Comparison of ENCODE assay signal across 26 cellular contexts in genomic region chr3:192489579-192489978, GRCh38.
"Had no signal": no experiment of that assay in that cellular context is flagged by ENCODE, and none has a peak within 500 bp of the region (broad histone marks: within the 10 kb centered on the region; RNA-seq: fewer than 3 reads in every experiment).

No MANE protein-coding gene starts in this region.

- H3K36me3 ChIP-seq: brain microvascular endothelial cell, esophagus muscularis mucosa, gastrocnemius medialis had no signal

- H3K27ac ChIP-seq: brain microvascular endothelial cell, esophagus muscularis mucosa, foreskin keratinocyte, gastrocnemius medialis had no signal

- H3K4me3 ChIP-seq: esophagus muscularis mucosa, gastrocnemius medialis had no signal

- ATAC-seq: activated CD4-positive, alpha-beta T cell treated with anti-CD3 and anti-CD28 coated beads for 36 hours; activated CD8-positive, alpha-beta memory T cell treated with anti-CD3 and anti-CD28 coated beads, Interleukin-2, amount 10 ng/mL, durations not matched to agents 7 days and 5 days; activated CD8-positive, alpha-beta T cell treated with anti-CD3 and anti-CD28 coated beads, Interleukin-2, amount 10 ng/mL, durations not matched to agents 7 days and 5 days; effector memory CD8-positive, alpha-beta T cell; foreskin keratinocyte; gastrocnemius medialis had no signal

- DNase-seq: activated CD4-positive, alpha-beta memory T cell treated with anti-CD3 and anti-CD28 coated beads for 36 hours; activated CD4-positive, alpha-beta T cell treated with anti-CD3 and anti-CD28 coated beads for 36 hours; activated CD4-positive, alpha-beta T cell treated with anti-CD3 and anti-CD28 coated beads, Interleukin-2, amount 10 ng/mL, durations not matched to agents 24 days and 14 days; activated CD4-positive, CD25-positive, alpha-beta regulatory T cell; activated CD4-positive, CD25-positive, alpha-beta regulatory T cell treated with anti-CD3 and anti-CD28 coated beads, Interleukin-2, amount 50 U/mL, for 72 hours; activated CD8-positive, alpha-beta memory T cell treated with anti-CD3 and anti-CD28 coated beads, Interleukin-2, amount 10 ng/mL, durations not matched to agents 7 days and 5 days; activated CD8-positive, alpha-beta memory T cell treated with anti-CD3 and anti-CD28 coated beads, Interleukin-2, amount 50 U/mL, for 4 hours; activated CD8-positive, alpha-beta T cell treated with anti-CD3 and anti-CD28 coated beads, Interleukin-2, amount 10 ng/mL, durations not matched to agents 7 days and 5 days; activated effector memory CD4-positive, alpha-beta T cell treated with anti-CD3 and anti-CD28 coated beads, Interleukin-2, amount 50 U/mL, for 16 hours; activated naive CD4-positive, alpha-beta T cell treated with anti-CD3 and anti-CD28 coated beads, Interleukin-2, amount 10 ng/mL, durations not matched to agents 7 days and 5 days; activated T-cell treated with anti-CD3 and anti-CD28 coated beads, Interleukin-2, amount 50 U/mL, for 1 hour; activated T-cell treated with anti-CD3 and anti-CD28 coated beads, Interleukin-2, amount 50 U/mL, for 48 hours; amniotic stem cell; anterior cingulate cortex; brain microvascular endothelial cell; caudate nucleus; cortex of kidney; dermis blood vessel endothelial cell; effector CD4-positive, alpha-beta T cell; effector memory CD8-positive, alpha-beta T cell; erythroblast; foreskin keratinocyte; gastrocnemius medialis; glutamatergic neuron; T-helper 2 cell had no signal

- H3K4me1 ChIP-seq: foreskin keratinocyte, gastrocnemius medialis had no signal

- H3K27me3 ChIP-seq: brain microvascular endothelial cell, esophagus muscularis mucosa, foreskin keratinocyte, gastrocnemius medialis had no signal

- H3K9me3 ChIP-seq: esophagus muscularis mucosa, gastrocnemius medialis had no signal
